In the genomic region with DNA sequence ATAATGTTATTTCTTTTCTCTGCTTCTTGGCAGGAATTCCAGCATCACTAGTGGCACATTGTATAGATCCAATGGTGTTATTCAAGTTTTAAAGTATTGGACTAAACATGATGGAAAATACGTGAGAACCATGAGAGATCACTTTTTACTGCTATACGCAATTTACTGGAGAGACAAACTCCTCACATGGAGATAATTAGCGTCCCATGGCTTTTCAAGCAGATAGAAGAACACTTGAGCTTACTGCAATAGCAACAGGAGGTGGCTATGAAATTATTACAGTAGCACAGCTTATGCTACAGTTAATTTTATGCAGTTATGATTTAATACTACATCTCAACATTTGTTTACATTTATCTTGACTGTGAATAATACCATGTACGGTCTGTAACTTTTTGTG, we compare ENCODE assay signal across 43 cellular contexts. TPM values are rescaled to one million over a fixed set of nuclear protein-coding genes. Genes with fewer than 3 reads are reported as not detected.
"Had no signal": no experiment of that assay in that cellular context is flagged by ENCODE, and none has a peak within 500 bp of the region (broad histone marks: within the 10 kb centered on the region; RNA-seq: fewer than 3 reads in every experiment).

No MANE protein-coding gene starts in this region.

- H3K9me3 ChIP-seq: adrenal gland, breast epithelium, esophagus muscularis mucosa, gastroesophageal sphincter, heart right ventricle had no signal

- H3K79me2 ChIP-seq: hepatocyte had no signal

- H3K9me3 Mint-ChIP-seq: activated B cell treated with CpG ODN at 0.5 μM for 24 hours; activated naive CD4-positive, alpha-beta T cell treated with anti-CD3 and anti-CD28 coated beads for 36 hours; activated naive CD4-positive, alpha-beta T cell treated with anti-CD3 and anti-CD28 coated beads, Interleukin-2, amount 50 U/mL, for 24 hours; activated naive CD8-positive, alpha-beta T cell treated with anti-CD3 and anti-CD28 coated beads for 36 hours; activated naive CD8-positive, alpha-beta T cell treated with anti-CD3 and anti-CD28 coated beads, Interleukin-2, amount 50 U/mL, for 24 hours; activated T-helper 1 cell treated with anti-CD3 and anti-CD28 coated beads, Interleukin-12 subunit alpha, Interleukin-12 subunit beta, Interleukin-2, Interleukin-4 antibody, amounts not matched to agents 30 ng/mL and 10 ng/mL and 1 ng/mL, durations not matched to agents 14 hours and 24 hours and 36 hours; activated T-helper 2 cell treated with anti-CD3 and anti-CD28 coated beads, Interferon-gamma antibody, Interleukin-2, Interleukin-4, amounts not matched to agents 10 μg/mL and 5 μg/mL and 100 μg/mL, durations not matched to agents 14 hours and 24 hours and 36 hours; brain; dendritic cell treated with granulocyte-macrophage colony-stimulating factor and Interleukin-4, amounts not matched to agents 40 ng/mL and 50 ng/mL, for 4 days; T-helper 2 cell treated with Interferon-gamma antibody and Interleukin-4, amounts not matched to agents 5 μg/mL and 100 μg/mL, for 36 hours had no signal

- H3K27ac Mint-ChIP-seq: activated B cell treated with CpG ODN at 0.5 μM for 24 hours; activated CD8-positive, alpha-beta memory T cell treated with anti-CD3 and anti-CD28 coated beads, Interleukin-2, amount 10 ng/mL, durations not matched to agents 7 days and 5 days; activated CD8-positive, alpha-beta T cell treated with anti-CD3 and anti-CD28 coated beads, Interleukin-2, amount 10 ng/mL, durations not matched to agents 7 days and 5 days; activated naive CD4-positive, alpha-beta T cell treated with anti-CD3 and anti-CD28 coated beads for 36 hours; activated naive CD4-positive, alpha-beta T cell treated with anti-CD3 and anti-CD28 coated beads, Interleukin-2, amount 50 U/mL, for 24 hours; activated naive CD8-positive, alpha-beta T cell treated with anti-CD3 and anti-CD28 coated beads for 36 hours; activated naive CD8-positive, alpha-beta T cell treated with anti-CD3 and anti-CD28 coated beads, Interleukin-2, amount 50 U/mL, for 24 hours; activated T-helper 1 cell treated with anti-CD3 and anti-CD28 coated beads, Interleukin-12 subunit alpha, Interleukin-12 subunit beta, Interleukin-2, Interleukin-4 antibody, amounts not matched to agents 30 ng/mL and 10 ng/mL and 1 ng/mL, durations not matched to agents 14 hours and 24 hours and 36 hours; activated T-helper 2 cell treated with anti-CD3 and anti-CD28 coated beads, Interferon-gamma antibody, Interleukin-2, Interleukin-4, amounts not matched to agents 10 μg/mL and 5 μg/mL and 100 μg/mL, durations not matched to agents 14 hours and 24 hours and 36 hours; brain; dendritic cell treated with granulocyte-macrophage colony-stimulating factor and Interleukin-4, amounts not matched to agents 40 ng/mL and 50 ng/mL, for 4 days; endodermal cell; T-helper 2 cell treated with Interferon-gamma antibody and Interleukin-4, amounts not matched to agents 5 μg/mL and 100 μg/mL, for 36 hours had no signal

- H3K36me3 Mint-ChIP-seq: activated CD8-positive, alpha-beta memory T cell treated with anti-CD3 and anti-CD28 coated beads, Interleukin-2, amount 10 ng/mL, durations not matched to agents 7 days and 5 days; activated naive CD4-positive, alpha-beta T cell treated with anti-CD3 and anti-CD28 coated beads, Interleukin-2, amount 50 U/mL, for 24 hours; activated naive CD8-positive, alpha-beta T cell treated with anti-CD3 and anti-CD28 coated beads for 36 hours; brain had no signal

- H3K4me1 Mint-ChIP-seq: activated B cell treated with CpG ODN at 0.5 μM for 24 hours; activated CD8-positive, alpha-beta memory T cell treated with anti-CD3 and anti-CD28 coated beads, Interleukin-2, amount 10 ng/mL, durations not matched to agents 7 days and 5 days; activated naive CD8-positive, alpha-beta T cell treated with anti-CD3 and anti-CD28 coated beads for 36 hours; brain had no signal

- DNase-seq: activated B cell treated with CpG ODN at 0.5 μM for 24 hours; activated CD4-positive, alpha-beta T cell treated with anti-CD3 and anti-CD28 coated beads for 48 hours; activated CD4-positive, alpha-beta T cell treated with anti-CD3 and anti-CD28 coated beads, Interleukin-2, amount 50 U/mL, for 1 hour; activated CD4-positive, alpha-beta T cell treated with anti-CD3 and anti-CD28 coated beads, Interleukin-2, amount 50 U/mL, for 48 hours; activated CD8-positive, alpha-beta memory T cell treated with anti-CD3 and anti-CD28 coated beads, Interleukin-2, amount 10 ng/mL, durations not matched to agents 7 days and 5 days; activated CD8-positive, alpha-beta memory T cell treated with anti-CD3 and anti-CD28 coated beads, Interleukin-2, amount 50 U/mL, for 4 hours; activated CD8-positive, alpha-beta T cell treated with anti-CD3 and anti-CD28 coated beads, Interleukin-2, amount 10 ng/mL, durations not matched to agents 7 days and 5 days; activated effector memory CD4-positive, alpha-beta T cell treated with anti-CD3 and anti-CD28 coated beads, Interleukin-2, amount 50 U/mL, for 16 hours; activated naive CD4-positive, alpha-beta T cell treated with anti-CD3 and anti-CD28 coated beads for 36 hours; activated naive CD8-positive, alpha-beta T cell treated with anti-CD3 and anti-CD28 coated beads for 36 hours; activated naive CD8-positive, alpha-beta T cell treated with anti-CD3 and anti-CD28 coated beads, Interleukin-2, amount 50 U/mL, for 24 hours; activated T-cell treated with anti-CD3 and anti-CD28 coated beads, Interleukin-2, amount 50 U/mL, for 1 hour; activated T-cell treated with anti-CD3 and anti-CD28 coated beads, Interleukin-2, amount 50 U/mL, for 48 hours; adrenal gland; amygdala; aorta; central memory CD4-positive, alpha-beta T cell; cerebellar nuclear complex; dorsolateral prefrontal cortex; effector memory CD4-positive, alpha-beta T cell; endodermal cell; erythroblast; foreskin melanocyte; heart right ventricle; T1000; WERI-Rb-1 had no signal

- ATAC-seq: activated CD4-positive, CD25-positive, alpha-beta regulatory T cell treated with anti-CD3 and anti-CD28 coated beads, Interleukin-2, amount 50 U/mL, for 24 hours; activated CD8-positive, alpha-beta memory T cell treated with anti-CD3 and anti-CD28 coated beads, Interleukin-2, amount 10 ng/mL, durations not matched to agents 7 days and 5 days; activated CD8-positive, alpha-beta T cell treated with anti-CD3 and anti-CD28 coated beads, Interleukin-2, amount 10 ng/mL, durations not matched to agents 7 days and 5 days; activated naive CD8-positive, alpha-beta T cell treated with anti-CD3 and anti-CD28 coated beads, Interleukin-2, amount 50 U/mL, for 24 hours; gastroesophageal sphincter; heart right ventricle had no signal

- H3K4me2 ChIP-seq: hepatocyte had no signal

- H3K36me3 ChIP-seq: adrenal gland, breast epithelium, cardiac muscle cell, esophagus muscularis mucosa, gastroesophageal sphincter, heart right ventricle, WERI-Rb-1 had no signal

- H3K27ac ChIP-seq: adrenal gland, breast epithelium, cardiac muscle cell, coronary artery, dorsolateral prefrontal cortex, esophagus muscularis mucosa, gastroesophageal sphincter, heart right ventricle, hepatocyte, WERI-Rb-1 had no signal

- H3K4me3 ChIP-seq: adrenal gland, breast epithelium, cardiac muscle cell, coronary artery, dorsolateral prefrontal cortex, esophagus muscularis mucosa, gastroesophageal sphincter, heart right ventricle, hepatocyte had no signal

- H3K4me1 ChIP-seq: adrenal gland, breast epithelium, esophagus muscularis mucosa, gastroesophageal sphincter, heart right ventricle had no signal

- H3K27me3 ChIP-seq: cardiac muscle cell, esophagus muscularis mucosa, gastroesophageal sphincter, heart right ventricle, hepatocyte had no signal

- H3K4me3 Mint-ChIP-seq: activated B cell treated with CpG ODN at 0.5 μM for 24 hours; activated CD8-positive, alpha-beta memory T cell treated with anti-CD3 and anti-CD28 coated beads, Interleukin-2, amount 10 ng/mL, durations not matched to agents 7 days and 5 days; activated CD8-positive, alpha-beta T cell treated with anti-CD3 and anti-CD28 coated beads, Interleukin-2, amount 10 ng/mL, durations not matched to agents 7 days and 5 days; activated naive CD4-positive, alpha-beta T cell treated with anti-CD3 and anti-CD28 coated beads for 36 hours; activated naive CD4-positive, alpha-beta T cell treated with anti-CD3 and anti-CD28 coated beads, Interleukin-2, amount 50 U/mL, for 24 hours; activated naive CD8-positive, alpha-beta T cell treated with anti-CD3 and anti-CD28 coated beads for 36 hours; activated naive CD8-positive, alpha-beta T cell treated with anti-CD3 and anti-CD28 coated beads, Interleukin-2, amount 50 U/mL, for 24 hours; activated T-helper 1 cell treated with anti-CD3 and anti-CD28 coated beads, Interleukin-12 subunit alpha, Interleukin-12 subunit beta, Interleukin-2, Interleukin-4 antibody, amounts not matched to agents 30 ng/mL and 10 ng/mL and 1 ng/mL, durations not matched to agents 14 hours and 24 hours and 36 hours; brain; dendritic cell treated with granulocyte-macrophage colony-stimulating factor and Interleukin-4, amounts not matched to agents 40 ng/mL and 50 ng/mL, for 4 days; endodermal cell; T-helper 2 cell treated with Interferon-gamma antibody and Interleukin-4, amounts not matched to agents 5 μg/mL and 100 μg/mL, for 36 hours had no signal

- H2AFZ ChIP-seq: hepatocyte had no signal

- H3K27me3 Mint-ChIP-seq: activated naive CD4-positive, alpha-beta T cell treated with anti-CD3 and anti-CD28 coated beads, Interleukin-2, amount 50 U/mL, for 24 hours; activated naive CD8-positive, alpha-beta T cell treated with anti-CD3 and anti-CD28 coated beads for 36 hours had no signal

RNA-seq across cellular contexts. Expression of a gene that starts 48.4 kb away (rescaled TPM):
- total RNA-seq: activated CD8-positive, alpha-beta T cell treated with anti-CD3 and anti-CD28 coated beads, Interleukin-2, amount 10 ng/mL, durations not matched to agents 7 days and 5 days; activated naive CD4-positive, alpha-beta T cell treated with anti-CD3 and anti-CD28 coated beads for 36 hours; activated naive CD8-positive, alpha-beta T cell treated with anti-CD3 and anti-CD28 coated beads for 36 hours; aorta; cardiac muscle cell; endodermal cell; gastroesophageal sphincter; hepatocyte had no signal

RNA-seq across cellular contexts. Expression of a gene that starts 56.2 kb away (rescaled TPM):
- total RNA-seq: activated B cell treated with CpG ODN at 0.5 μM for 24 hours; activated CD8-positive, alpha-beta memory T cell treated with anti-CD3 and anti-CD28 coated beads for 36 hours; activated CD8-positive, alpha-beta memory T cell treated with anti-CD3 and anti-CD28 coated beads, Interleukin-2, amount 10 ng/mL, durations not matched to agents 7 days and 5 days; activated CD8-positive, alpha-beta T cell treated with anti-CD3 and anti-CD28 coated beads, Interleukin-2, amount 10 ng/mL, durations not matched to agents 7 days and 5 days; activated naive CD4-positive, alpha-beta T cell treated with anti-CD3 and anti-CD28 coated beads for 36 hours; activated naive CD8-positive, alpha-beta T cell treated with anti-CD3 and anti-CD28 coated beads for 36 hours; activated T-helper 1 cell treated with anti-CD3 and anti-CD28 coated beads, Interleukin-12 subunit alpha, Interleukin-12 subunit beta, Interleukin-2, Interleukin-4 antibody, amounts not matched to agents 30 ng/mL and 10 ng/mL and 1 ng/mL, durations not matched to agents 14 hours and 24 hours and 36 hours; activated T-helper 2 cell treated with anti-CD3 and anti-CD28 coated beads, Interferon-gamma antibody, Interleukin-2, Interleukin-4, amounts not matched to agents 10 μg/mL and 5 μg/mL and 100 μg/mL, durations not matched to agents 14 hours and 24 hours and 36 hours; adrenal gland; aorta; breast epithelium; cardiac muscle cell; endodermal cell; esophagus muscularis mucosa; fibroblast of lung; fibroblast of villous mesenchyme; gastroesophageal sphincter; glomerular endothelial cell; heart right ventricle had no signal
- polyA plus RNA-seq: adrenal gland, aorta, cardiac muscle cell, fibroblast of lung, heart right ventricle, hepatocyte had no signal
